ENCODE assay signal across 9 cellular contexts in the genomic region with DNA sequence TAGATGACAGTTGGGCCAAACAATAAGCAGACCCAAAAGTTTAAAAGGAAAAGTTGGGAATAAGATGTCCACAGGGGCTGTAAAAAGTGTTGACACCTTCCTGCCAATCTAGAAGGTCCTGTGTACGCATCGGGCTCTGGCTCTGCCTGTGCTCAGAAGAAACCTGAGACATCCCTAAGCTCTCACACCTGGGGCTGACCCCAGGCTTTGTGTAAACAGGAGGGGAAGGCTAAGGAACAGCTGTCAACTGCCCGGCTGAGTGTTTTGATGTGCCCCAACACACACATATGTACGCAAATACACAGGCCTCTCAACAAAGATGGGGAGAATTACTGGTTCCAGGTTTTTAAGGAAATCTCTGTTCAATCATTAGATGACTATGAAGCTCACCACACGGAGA. TPM values are rescaled to one million over a fixed set of nuclear protein-coding genes. Genes with fewer than 3 reads are reported as not detected.
DNase-seq lines count a peak whose midpoint lies in the region; ATAC-seq and TF ChIP-seq lines count a peak whose summit lies in the region.
"Had no signal": no experiment of that assay in that cellular context is flagged by ENCODE, and none has a peak within 500 bp of the region (broad histone marks: within the 10 kb centered on the region; RNA-seq: fewer than 3 reads in every experiment).

No MANE protein-coding gene starts in this region.

- peak; percentile 45 for DNase-seq in DMS 273 treated with DMSO at 0.1 percent for 48 hours (lab: John Stamatoyannopoulos, UW)
- DNase-seq in NCI-H524 (lab: John Stamatoyannopoulos, UW), result peak; percentile 83 to 89
- DNase-seq in left ventricle myocardium superior, result no peak
- DNase-seq in activated CD4-positive, alpha-beta T cell treated with anti-CD3 and anti-CD28 coated beads for 4 hours, result no peak
- DNase-seq in activated naive CD4-positive, alpha-beta T cell treated with Interleukin-2 at 50 U/mL for 16 hours, result no peak
- DNase-seq in activated CD8-positive, alpha-beta T cell treated with anti-CD3 and anti-CD28 coated beads for 36 hours, result no peak

- no peak overlapping the region for H3K27ac Mint-ChIP-seq in activated CD8-positive, alpha-beta T cell treated with anti-CD3 and anti-CD28 coated beads for 36 hours

- intact Hi-C loops in left ventricle myocardium superior (cut with micrococcal nuclease), result no loop called here
- intact Hi-C loops in activated CD8-positive, alpha-beta T cell treated with anti-CD3 and anti-CD28 coated beads for 36 hours (cut with micrococcal nuclease), result no loop called here

- POLR2A ChIA-PET in activated CD8-positive, alpha-beta T cell treated with anti-CD3 and anti-CD28 coated beads for 36 hours (lab: Charles Lee), result no interaction called here

- H3K9me3 Mint-ChIP-seq in activated CD8-positive, alpha-beta T cell treated with anti-CD3 and anti-CD28 coated beads for 36 hours, result peaks cover 6% of the 10 kb centered on the region

- H3K27me3 Mint-ChIP-seq in activated CD8-positive, alpha-beta T cell treated with anti-CD3 and anti-CD28 coated beads for 36 hours, result no peaks in the 10 kb centered on the region

- H3K36me3 Mint-ChIP-seq in activated CD8-positive, alpha-beta T cell treated with anti-CD3 and anti-CD28 coated beads for 36 hours (ENCODE audit: low read depth), result peaks cover 6% of the 10 kb centered on the region

- no peak for TF ChIP-seq CTCF in activated CD8-positive, alpha-beta T cell treated with anti-CD3 and anti-CD28 coated beads for 36 hours (IDR thresholded peaks at IDR 0.05)

- H3K4me1 Mint-ChIP-seq in activated CD8-positive, alpha-beta T cell treated with anti-CD3 and anti-CD28 coated beads for 36 hours (ENCODE audit: low read depth), result peaks cover 70% of the 10 kb centered on the region

- ATAC-seq in HG02840 (IDR thresholded peaks at IDR 0.05; ENCODE audit: low FRiP score, unreplicated experiment) (peak; percentile 49), left ventricle myocardium superior (peak; percentile 45), GM18858 (IDR thresholded peaks at IDR 0.05; ENCODE audit: unreplicated experiment) (no peak)
- no peak for ATAC-seq in activated CD8-positive, alpha-beta T cell treated with anti-CD3 and anti-CD28 coated beads for 36 hours

- no peak overlapping the region for H3K4me3 Mint-ChIP-seq in activated CD8-positive, alpha-beta T cell treated with anti-CD3 and anti-CD28 coated beads for 36 hours
- H3K4me3 Mint-ChIP-seq: neural crest cell had no signal

- CTCF ChIA-PET in activated CD8-positive, alpha-beta T cell treated with anti-CD3 and anti-CD28 coated beads for 36 hours (lab: Charles Lee), result interaction anchor here (1.0 kb wide), 1 partner anchor 27 kb away, joined by 3 read pairs; no protein-coding TSS in a partner anchor

RNA-seq across cellular contexts. Expression of a gene that starts 59.5 kb away (rescaled TPM):
- 29.0 TPM for total RNA-seq in left ventricle myocardium superior
- total RNA-seq in activated CD8-positive, alpha-beta T cell treated with anti-CD3 and anti-CD28 coated beads for 36 hours, result 10 to 100 TPM; 24.2 to 27.4 TPM

Comparison
In these comparisons a context has a peak if more than half of its experiments do, and no peak if none do; other contexts are left out.
1. DNase-seq: peak in DMS 273 treated with DMSO at 0.1 percent for 48 hours (single experiment) and NCI-H524 (2 of 2); none in left ventricle myocardium superior (single experiment), activated CD4-positive, alpha-beta T cell treated with anti-CD3 and anti-CD28 coated beads for 4 hours (0 of 2), activated naive CD4-positive, alpha-beta T cell treated with Interleukin-2 at 50 U/mL for 16 hours (single experiment) and activated CD8-positive, alpha-beta T cell treated with anti-CD3 and anti-CD28 coated beads for 36 hours (single experiment).
2. ATAC-seq: peak in HG02840 (single experiment) and left ventricle myocardium superior (single experiment); none in activated CD8-positive, alpha-beta T cell treated with anti-CD3 and anti-CD28 coated beads for 36 hours (single experiment) and GM18858 (single experiment).